In genomic region chr14:100828448-100828834, GRCh38 we compare ENCODE assay signal across 1 cellular context.
TF ChIP-seq lines count a peak whose summit lies in the region.

No MANE protein-coding gene starts in this region.

TF ChIP-seq in GM23338, 12 proteins besides CTCF, POLR2A, EP300 and RAD21:
- TF ChIP-seq, protein P1, sequence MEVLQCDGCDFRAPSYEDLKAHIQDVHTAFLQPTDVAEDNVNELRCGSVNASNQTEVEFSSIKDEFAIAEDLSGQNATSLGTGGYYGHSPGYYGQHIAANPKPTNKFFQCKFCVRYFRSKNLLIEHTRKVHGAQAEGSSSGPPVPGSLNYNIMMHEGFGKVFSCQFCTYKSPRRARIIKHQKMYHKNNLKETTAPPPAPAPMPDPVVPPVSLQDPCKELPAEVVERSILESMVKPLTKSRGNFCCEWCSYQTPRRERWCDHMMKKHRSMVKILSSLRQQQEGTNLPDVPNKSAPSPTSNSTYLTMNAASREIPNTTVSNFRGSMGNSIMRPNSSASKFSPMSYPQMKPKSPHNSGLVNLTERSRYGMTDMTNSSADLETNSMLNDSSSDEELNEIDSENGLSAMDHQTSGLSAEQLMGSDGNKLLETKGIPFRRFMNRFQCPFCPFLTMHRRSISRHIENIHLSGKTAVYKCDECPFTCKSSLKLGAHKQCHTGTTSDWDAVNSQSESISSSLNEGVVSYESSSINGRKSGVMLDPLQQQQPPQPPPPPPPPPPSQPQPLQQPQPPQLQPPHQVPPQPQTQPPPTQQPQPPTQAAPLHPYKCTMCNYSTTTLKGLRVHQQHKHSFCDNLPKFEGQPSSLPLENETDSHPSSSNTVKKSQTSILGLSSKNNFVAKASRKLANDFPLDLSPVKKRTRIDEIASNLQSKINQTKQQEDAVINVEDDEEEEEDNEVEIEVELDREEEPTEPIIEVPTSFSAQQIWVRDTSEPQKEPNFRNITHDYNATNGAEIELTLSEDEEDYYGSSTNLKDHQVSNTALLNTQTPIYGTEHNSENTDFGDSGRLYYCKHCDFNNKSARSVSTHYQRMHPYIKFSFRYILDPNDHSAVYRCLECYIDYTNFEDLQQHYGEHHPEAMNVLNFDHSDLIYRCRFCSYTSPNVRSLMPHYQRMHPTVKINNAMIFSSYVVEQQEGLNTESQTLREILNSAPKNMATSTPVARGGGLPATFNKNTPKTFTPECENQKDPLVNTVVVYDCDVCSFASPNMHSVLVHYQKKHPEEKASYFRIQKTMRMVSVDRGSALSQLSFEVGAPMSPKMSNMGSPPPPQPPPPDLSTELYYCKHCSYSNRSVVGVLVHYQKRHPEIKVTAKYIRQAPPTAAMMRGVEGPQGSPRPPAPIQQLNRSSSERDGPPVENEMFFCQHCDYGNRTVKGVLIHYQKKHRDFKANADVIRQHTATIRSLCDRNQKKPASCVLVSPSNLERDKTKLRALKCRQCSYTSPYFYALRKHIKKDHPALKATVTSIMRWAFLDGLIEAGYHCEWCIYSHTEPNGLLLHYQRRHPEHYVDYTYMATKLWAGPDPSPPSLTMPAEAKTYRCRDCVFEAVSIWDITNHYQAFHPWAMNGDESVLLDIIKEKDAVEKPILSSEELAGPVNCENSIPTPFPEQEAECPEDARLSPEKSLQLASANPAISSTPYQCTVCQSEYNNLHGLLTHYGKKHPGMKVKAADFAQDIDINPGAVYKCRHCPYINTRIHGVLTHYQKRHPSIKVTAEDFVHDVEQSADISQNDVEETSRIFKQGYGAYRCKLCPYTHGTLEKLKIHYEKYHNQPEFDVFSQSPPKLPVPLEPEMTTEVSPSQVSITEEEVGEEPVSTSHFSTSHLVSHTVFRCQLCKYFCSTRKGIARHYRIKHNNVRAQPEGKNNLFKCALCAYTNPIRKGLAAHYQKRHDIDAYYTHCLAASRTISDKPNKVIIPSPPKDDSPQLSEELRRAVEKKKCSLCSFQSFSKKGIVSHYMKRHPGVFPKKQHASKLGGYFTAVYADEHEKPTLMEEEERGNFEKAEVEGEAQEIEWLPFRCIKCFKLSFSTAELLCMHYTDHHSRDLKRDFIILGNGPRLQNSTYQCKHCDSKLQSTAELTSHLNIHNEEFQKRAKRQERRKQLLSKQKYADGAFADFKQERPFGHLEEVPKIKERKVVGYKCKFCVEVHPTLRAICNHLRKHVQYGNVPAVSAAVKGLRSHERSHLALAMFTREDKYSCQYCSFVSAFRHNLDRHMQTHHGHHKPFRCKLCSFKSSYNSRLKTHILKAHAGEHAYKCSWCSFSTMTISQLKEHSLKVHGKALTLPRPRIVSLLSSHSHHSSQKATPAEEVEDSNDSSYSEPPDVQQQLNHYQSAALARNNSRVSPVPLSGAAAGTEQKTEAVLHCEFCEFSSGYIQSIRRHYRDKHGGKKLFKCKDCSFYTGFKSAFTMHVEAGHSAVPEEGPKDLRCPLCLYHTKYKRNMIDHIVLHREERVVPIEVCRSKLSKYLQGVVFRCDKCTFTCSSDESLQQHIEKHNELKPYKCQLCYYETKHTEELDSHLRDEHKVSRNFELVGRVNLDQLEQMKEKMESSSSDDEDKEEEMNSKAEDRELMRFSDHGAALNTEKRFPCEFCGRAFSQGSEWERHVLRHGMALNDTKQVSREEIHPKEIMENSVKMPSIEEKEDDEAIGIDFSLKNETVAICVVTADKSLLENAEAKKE (CRISPR knock-in tag; IDR thresholded peaks at IDR 0.05): no peak
- TF ChIP-seq CREB1 (CRISPR knock-in tag; IDR thresholded peaks at IDR 0.05; ENCODE audit: low read depth) (no peak), ZNF114 (CRISPR knock-in tag; IDR thresholded peaks at IDR 0.05) (no peak), STAT1 (IDR thresholded peaks at IDR 0.05; ENCODE audit: unreplicated experiment) (no peak), ZNF331 (CRISPR knock-in tag; IDR thresholded peaks at IDR 0.05; ENCODE audit: low read depth) (no peak), EZH2phosphoT487 (IDR thresholded peaks at IDR 0.05; ENCODE audit: unreplicated experiment) (no peak), JUNB (IDR thresholded peaks at IDR 0.05; ENCODE audit: unreplicated experiment) (no peak), NANOG (IDR thresholded peaks at IDR 0.05; ENCODE audit: borderline replicate concordance) (no peak), EZH2 (IDR thresholded peaks at IDR 0.05; ENCODE audit: low read depth, unreplicated experiment) (no peak), POLR2AphosphoS5 (IDR thresholded peaks at IDR 0.05; ENCODE audit: low read depth) (no peak)
- TF ChIP-seq, protein P2, sequence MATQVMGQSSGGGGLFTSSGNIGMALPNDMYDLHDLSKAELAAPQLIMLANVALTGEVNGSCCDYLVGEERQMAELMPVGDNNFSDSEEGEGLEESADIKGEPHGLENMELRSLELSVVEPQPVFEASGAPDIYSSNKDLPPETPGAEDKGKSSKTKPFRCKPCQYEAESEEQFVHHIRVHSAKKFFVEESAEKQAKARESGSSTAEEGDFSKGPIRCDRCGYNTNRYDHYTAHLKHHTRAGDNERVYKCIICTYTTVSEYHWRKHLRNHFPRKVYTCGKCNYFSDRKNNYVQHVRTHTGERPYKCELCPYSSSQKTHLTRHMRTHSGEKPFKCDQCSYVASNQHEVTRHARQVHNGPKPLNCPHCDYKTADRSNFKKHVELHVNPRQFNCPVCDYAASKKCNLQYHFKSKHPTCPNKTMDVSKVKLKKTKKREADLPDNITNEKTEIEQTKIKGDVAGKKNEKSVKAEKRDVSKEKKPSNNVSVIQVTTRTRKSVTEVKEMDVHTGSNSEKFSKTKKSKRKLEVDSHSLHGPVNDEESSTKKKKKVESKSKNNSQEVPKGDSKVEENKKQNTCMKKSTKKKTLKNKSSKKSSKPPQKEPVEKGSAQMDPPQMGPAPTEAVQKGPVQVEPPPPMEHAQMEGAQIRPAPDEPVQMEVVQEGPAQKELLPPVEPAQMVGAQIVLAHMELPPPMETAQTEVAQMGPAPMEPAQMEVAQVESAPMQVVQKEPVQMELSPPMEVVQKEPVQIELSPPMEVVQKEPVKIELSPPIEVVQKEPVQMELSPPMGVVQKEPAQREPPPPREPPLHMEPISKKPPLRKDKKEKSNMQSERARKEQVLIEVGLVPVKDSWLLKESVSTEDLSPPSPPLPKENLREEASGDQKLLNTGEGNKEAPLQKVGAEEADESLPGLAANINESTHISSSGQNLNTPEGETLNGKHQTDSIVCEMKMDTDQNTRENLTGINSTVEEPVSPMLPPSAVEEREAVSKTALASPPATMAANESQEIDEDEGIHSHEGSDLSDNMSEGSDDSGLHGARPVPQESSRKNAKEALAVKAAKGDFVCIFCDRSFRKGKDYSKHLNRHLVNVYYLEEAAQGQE (IDR thresholded peaks at IDR 0.05; ENCODE audit: unreplicated experiment): no peak
- TF ChIP-seq, protein P3, sequence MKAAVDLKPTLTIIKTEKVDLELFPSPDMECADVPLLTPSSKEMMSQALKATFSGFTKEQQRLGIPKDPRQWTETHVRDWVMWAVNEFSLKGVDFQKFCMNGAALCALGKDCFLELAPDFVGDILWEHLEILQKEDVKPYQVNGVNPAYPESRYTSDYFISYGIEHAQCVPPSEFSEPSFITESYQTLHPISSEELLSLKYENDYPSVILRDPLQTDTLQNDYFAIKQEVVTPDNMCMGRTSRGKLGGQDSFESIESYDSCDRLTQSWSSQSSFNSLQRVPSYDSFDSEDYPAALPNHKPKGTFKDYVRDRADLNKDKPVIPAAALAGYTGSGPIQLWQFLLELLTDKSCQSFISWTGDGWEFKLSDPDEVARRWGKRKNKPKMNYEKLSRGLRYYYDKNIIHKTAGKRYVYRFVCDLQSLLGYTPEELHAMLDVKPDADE (IDR thresholded peaks at IDR 0.05): no peak
